ENCODE assay signal across 8 cellular contexts in genomic region chr9:35790385-35791291, GRCh38. TPM values are rescaled to one million over a fixed set of nuclear protein-coding genes. Genes with fewer than 3 reads are reported as not detected.
A peak's percentile ranks its signal among the peaks of the same experiment; 100 is the strongest.
DNase-seq lines count a peak whose midpoint lies in the region; ATAC-seq and TF ChIP-seq lines count a peak whose summit lies in the region.

No MANE protein-coding gene starts in this region.

- peak overlapping the region; percentile 68 for H3K27ac ChIP-seq in RWPE1
- H3K27ac ChIP-seq in gastroesophageal sphincter = peak overlapping the region; percentile 81 to 91 (median 89)
- H3K27ac ChIP-seq in thyroid gland = no peak overlapping the region

- no peaks in the 10 kb centered on the region for H3K27me3 Mint-ChIP-seq in activated naive CD4-positive, alpha-beta T cell treated with anti-CD3 and anti-CD28 coated beads for 36 hours (ENCODE audit: low read depth)

- TF ChIP-seq CTCF in LNCAP (IDR thresholded peaks at IDR 0.05) (peak; percentile 80), RWPE1 (conservative IDR thresholded peaks at IDR 0.05; ENCODE audit: low read depth) (peak; percentile 97), gastroesophageal sphincter (IDR thresholded peaks at IDR 0.05) (peak; percentile 87 to 92 (median 89)), thyroid gland (IDR thresholded peaks at IDR 0.05) (peak; percentile 57 to 98 (median 85))

- no peak overlapping the region for H3K4me3 Mint-ChIP-seq in activated naive CD4-positive, alpha-beta T cell treated with anti-CD3 and anti-CD28 coated beads for 36 hours

- H3K27ac Mint-ChIP-seq in activated naive CD4-positive, alpha-beta T cell treated with anti-CD3 and anti-CD28 coated beads for 36 hours = no peak overlapping the region

- no peaks in the 10 kb centered on the region for H3K9me3 ChIP-seq in gastroesophageal sphincter
- no peaks in the 10 kb centered on the region for H3K9me3 ChIP-seq in thyroid gland

- POLR2A ChIA-PET in RWPE1 (lab: Yijun Ruan, JAX; ENCODE audit: low non-redundant PET) = interaction anchor here (1.2 kb wide), 1 partner anchor 92 kb away, joined by 3 read pairs; no protein-coding TSS in a partner anchor

- no peak for TF ChIP-seq EP300 in gastroesophageal sphincter (IDR thresholded peaks at IDR 0.05)

- in situ Hi-C loops in G401 (cut with HindIII; ENCODE audit: low sequenced_read_pairs) = no loop called here

- ATAC-seq in gastroesophageal sphincter = peak; percentile 80
- no peak for ATAC-seq in HG02981 (IDR thresholded peaks at IDR 0.05; ENCODE audit: unreplicated experiment)

- H3K36me3 Mint-ChIP-seq in activated naive CD4-positive, alpha-beta T cell treated with anti-CD3 and anti-CD28 coated beads for 36 hours (ENCODE audit: low read depth) = peaks cover 11% of the 10 kb centered on the region

- H3K4me1 ChIP-seq in gastroesophageal sphincter (peaks cover 5 to 54% (median 32%) of the 10 kb centered on the region in 3 donors), thyroid gland (peaks cover 8 to 13% of the 10 kb centered on the region in 2 donors)

- intact Hi-C loops in activated naive CD4-positive, alpha-beta T cell treated with anti-CD3 and anti-CD28 coated beads for 36 hours (cut with micrococcal nuclease) = loop anchor here (1.0 to 5.0 kb wide), 4 partner anchors 22 to 232 kb away; partner anchors contain the start of gene SPAG8
- intact Hi-C loops in thyroid gland (cut with DNase I) = loop anchor here (5.0 kb wide), 1 partner anchor 37 kb away; the partner anchor contains the start of genes FAM221B and TMEM8B

- peak; percentile 93 for DNase-seq in G401 (ENCODE audit: low spot score)
- peak; percentile 91 for DNase-seq in RWPE1 (ENCODE audit: low spot score)
- DNase-seq in activated naive CD4-positive, alpha-beta T cell treated with anti-CD3 and anti-CD28 coated beads for 36 hours = peak; percentile 69
- peak; percentile 60 for DNase-seq in non-pigmented ciliary epithelial cell (ENCODE audit: low read depth)
- peak; percentile 70 to 73 for DNase-seq in thyroid gland

- H3K4me3 ChIP-seq in gastroesophageal sphincter (peak overlapping the region; percentile 58 to 69), thyroid gland (replicated peaks in 1 of 3) (peak overlapping the region in 1 of 3 donors; percentile 38)

- H3K27me3 ChIP-seq in gastroesophageal sphincter (no peaks in the 10 kb centered on the region), thyroid gland (no peaks in the 10 kb centered on the region)

- H3K4me1 Mint-ChIP-seq in activated naive CD4-positive, alpha-beta T cell treated with anti-CD3 and anti-CD28 coated beads for 36 hours (ENCODE audit: low read depth) = no peaks in the 10 kb centered on the region

- TF ChIP-seq POLR2A in gastroesophageal sphincter (IDR thresholded peaks at IDR 0.05) = no peak
- no peak for TF ChIP-seq POLR2A in thyroid gland (IDR thresholded peaks at IDR 0.05)

- 30 to 51% methylated on average over 7 to 22 of the region's 37 CpGs for WGBS in gastroesophageal sphincter (ENCODE audit: low coverage in 1 of 2), 2 donors
- WGBS in thyroid gland, 2 donors = 53 to 55% methylated on average over 34 to 37 of the region's 37 CpGs

- H3K9me3 Mint-ChIP-seq in activated naive CD4-positive, alpha-beta T cell treated with anti-CD3 and anti-CD28 coated beads for 36 hours = no peaks in the 10 kb centered on the region

- H3K36me3 ChIP-seq in gastroesophageal sphincter (peaks cover 0 to 5% of the 10 kb centered on the region in 2 donors), thyroid gland (no peaks in the 10 kb centered on the region)

- CTCF ChIA-PET in RWPE1 (lab: Yijun Ruan, JAX) = interaction anchor here (0.5 to 1.5 kb wide), 38 partner anchors 8 to 628 kb away, joined by 3 to 25 read pairs (median 4); partner anchors contain the start of genes CA9, HINT2 and HRCT1
- CTCF ChIA-PET in activated naive CD4-positive, alpha-beta T cell treated with anti-CD3 and anti-CD28 coated beads for 36 hours (lab: Charles Lee) = interaction anchor here (0.6 to 3.6 kb wide), 44 partner anchors 8 to 1959 kb away, joined by 3 to 33 read pairs (median 4); partner anchors contain the start of genes FAM221B, HINT2 and SPAG8

RNA-seq across cellular contexts. Expression of gene NPR2, which starts 0.8 kb away (rescaled TPM):
- 0.07 and 0.86 TPM in 2 replicates for total RNA-seq in G401 (2014; rRNA removed; shearing (Covaris generic))
- total RNA-seq in activated naive CD4-positive, alpha-beta T cell treated with anti-CD3 and anti-CD28 coated beads for 36 hours = 1 to 10 TPM; 3.6 to 5.5 TPM
- total RNA-seq in gastroesophageal sphincter (10 to 100 TPM; 12.7 to 39.3 (median 34.5) TPM), thyroid gland (1 to 10 TPM; 5.1 to 9.3 (median 8.1) TPM)

RNA-seq across cellular contexts. Expression of gene SPAG8, which starts 21.4 kb away (rescaled TPM):
- total RNA-seq in G401 (2014; rRNA removed; shearing (Covaris generic)) = 2.1 and 2.4 TPM in 2 replicates
- total RNA-seq in activated naive CD4-positive, alpha-beta T cell treated with anti-CD3 and anti-CD28 coated beads for 36 hours = 1 to 10 TPM in 1 of 2 experiments, under 1 TPM in 1; 0.95 to 1.1 TPM
- 1 to 10 TPM in 3 of 4 donors, under 1 TPM in 1; 0.81 to 2.1 (median 1.4) TPM for total RNA-seq in gastroesophageal sphincter
- total RNA-seq in thyroid gland = 1 to 10 TPM; 4.7 to 7.1 (median 5.7) TPM

RNA-seq across cellular contexts. Expression of gene HINT2, which starts 24.2 kb away (rescaled TPM):
- 32.3 and 55.8 TPM in 2 replicates for total RNA-seq in G401 (2014; rRNA removed; shearing (Covaris generic))
- 10 to 100 TPM; 61.0 to 68.3 TPM for total RNA-seq in activated naive CD4-positive, alpha-beta T cell treated with anti-CD3 and anti-CD28 coated beads for 36 hours
- total RNA-seq in gastroesophageal sphincter (10 to 100 TPM; 12.7 to 29.4 (median 18.7) TPM), thyroid gland (10 to 100 TPM; 11.4 to 58.2 (median 50.6) TPM)

RNA-seq across cellular contexts. Expression of gene MSMP, which starts 36.6 kb away (rescaled TPM):
- not detected in 2 replicates for total RNA-seq in G401 (2014; rRNA removed; shearing (Covaris generic))
- total RNA-seq in activated naive CD4-positive, alpha-beta T cell treated with anti-CD3 and anti-CD28 coated beads for 36 hours = under 1 TPM in 1 of 2 experiments, not detected in 1; 0.45 TPM
- 1 to 10 TPM in 1 of 4 donors, not detected in 3; 2.0 TPM for total RNA-seq in gastroesophageal sphincter
- under 1 TPM in 1 of 4 donors, not detected in 3; 0.67 TPM for total RNA-seq in thyroid gland

RNA-seq across cellular contexts. Expression of gene FAM221B, which starts 37.9 kb away (rescaled TPM):
- total RNA-seq in G401 (2014; rRNA removed; shearing (Covaris generic)) = not detected in 2 replicates
- total RNA-seq in activated naive CD4-positive, alpha-beta T cell treated with anti-CD3 and anti-CD28 coated beads for 36 hours = not detected
- total RNA-seq in gastroesophageal sphincter (not detected), thyroid gland (not detected)

Comparison
In these comparisons a context has a peak if more than half of its experiments do, and no peak if none do; other contexts are left out.
1. H3K27ac ChIP-seq: peak in RWPE1 (single experiment) and gastroesophageal sphincter (4 of 4); none in thyroid gland (0 of 3).
2. Peak in every context shown above with its lines, with median percentiles within 50 percentile points of each other: DNase-seq and CTCF ChIP-seq.